Comparison of ENCODE assay signal across 10 cellular contexts in the genomic region with DNA sequence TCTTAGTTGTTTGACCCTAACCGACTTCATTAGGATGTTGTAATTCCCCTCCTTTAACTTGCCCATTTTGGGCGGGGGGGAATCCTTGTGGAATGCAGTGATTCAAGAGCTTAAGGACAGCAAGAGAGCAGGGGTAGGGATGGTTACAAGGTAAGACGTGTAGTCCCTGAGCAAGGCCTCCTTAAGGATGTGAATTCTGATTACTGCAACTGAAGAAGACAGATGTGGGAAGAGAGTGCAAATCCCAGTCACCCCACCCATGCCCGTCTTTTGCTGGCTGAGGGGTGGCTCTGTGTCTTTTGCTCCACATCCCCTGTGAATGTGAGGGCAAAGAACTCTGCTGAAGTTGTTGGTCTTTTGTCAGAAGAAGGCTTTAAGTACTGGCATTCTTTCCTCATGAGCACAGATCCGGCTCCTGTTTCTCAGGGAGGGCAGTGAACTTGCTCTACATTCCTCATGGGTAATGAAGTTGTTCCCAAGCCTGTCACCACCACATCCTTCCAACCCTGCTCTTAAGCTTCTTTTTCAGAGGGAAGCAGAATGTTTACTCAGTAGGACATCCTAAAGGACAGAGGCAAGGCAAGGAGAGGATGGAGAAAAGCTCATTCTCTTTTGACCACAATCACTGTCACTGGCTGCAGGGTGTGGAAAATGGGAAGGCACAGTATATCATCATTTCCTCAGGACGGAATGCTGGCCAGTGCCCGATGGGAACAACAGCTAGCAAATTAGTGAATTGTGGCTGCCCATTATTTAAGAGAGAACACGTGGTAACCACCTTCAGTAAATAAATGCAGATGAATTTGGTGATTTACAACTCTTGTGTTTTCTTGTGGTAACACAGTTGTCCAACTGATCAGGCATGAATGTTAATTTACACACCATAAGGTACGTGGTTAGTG.
DNase-seq lines count a peak whose midpoint lies in the region; ATAC-seq and TF ChIP-seq lines count a peak whose summit lies in the region.
"Had no signal": no experiment of that assay in that cellular context is flagged by ENCODE, and none has a peak within 500 bp of the region (broad histone marks: within the 10 kb centered on the region; RNA-seq: fewer than 3 reads in every experiment).

No MANE protein-coding gene starts in this region.

- no CpG with 5 or more reads among the region's 9 CpGs for WGBS in trophoblast cell (ENCODE audit: extremely low coverage, insufficient coverage, insufficient read length)
- 65 to 67% methylated on average over 9 of the region's 9 CpGs for WGBS in testis, 2 donors

- H3K27ac ChIP-seq in SJSA1 (peak overlapping the region; percentile 97), trophoblast cell (ENCODE audit: low read depth, low read length) (peak overlapping the region; percentile 86), testis (no peak overlapping the region)

- H3K36me3 ChIP-seq in SJSA1: no peaks in the 10 kb centered on the region
- peaks cover 6 to 11% of the 10 kb centered on the region in 2 experiments for H3K36me3 ChIP-seq in trophoblast cell (ENCODE audit: control insufficient read depth in 1 of 2, insufficient read depth in 2 of 2, low read length in 2 of 2)
- H3K36me3 ChIP-seq in testis (ENCODE audit: low read depth, missing control alignments): no peaks in the 10 kb centered on the region

- H3K27me3 ChIP-seq in SJSA1 (replicated peaks) (no peaks in the 10 kb centered on the region), trophoblast cell (ENCODE audit: insufficient read depth, low read length) (no peaks in the 10 kb centered on the region), testis (no peaks in the 10 kb centered on the region)

- H3K23ac ChIP-seq in trophoblast cell (ENCODE audit: low read length): no peak overlapping the region

- peaks cover 6% of the 10 kb centered on the region for H3K79me1 ChIP-seq in trophoblast cell (ENCODE audit: low read length)

- H2AFZ ChIP-seq in trophoblast cell (ENCODE audit: insufficient read depth, low read length, poor library complexity): no peak overlapping the region

- H3K79me2 ChIP-seq in trophoblast cell (ENCODE audit: control insufficient read depth, insufficient read depth, low read length, poor library complexity): peaks cover 5% of the 10 kb centered on the region

- H3K14ac ChIP-seq in trophoblast cell (ENCODE audit: low read length): no peak overlapping the region

- H4K91ac ChIP-seq in trophoblast cell (ENCODE audit: low read depth, low read length): no peak overlapping the region

- no peak overlapping the region for H4K8ac ChIP-seq in trophoblast cell (ENCODE audit: low read depth, low read length)

- H3K9me3 ChIP-seq in SJSA1 (replicated peaks) (no peaks in the 10 kb centered on the region), trophoblast cell (ENCODE audit: insufficient read depth, low read depth, low read length) (no peaks in the 10 kb centered on the region), testis (no peaks in the 10 kb centered on the region)

- peak; percentile 94 for DNase-seq in Daoy (ENCODE audit: low read depth)
- peak; percentile 81 to 87 for DNase-seq in SJSA1 (ENCODE audit: low read depth in 1 of 2, low spot score in 2 of 2)
- peak; percentile 97 to 98 for DNase-seq in foreskin fibroblast
- DNase-seq in trophoblast cell: peak; percentile 59 to 71
- no peak for DNase-seq in posterior vena cava (ENCODE audit: low spot score)
- no peak for DNase-seq in testis
- DNase-seq in stimulated activated CD4-positive, alpha-beta T cell treated with anti-CD3 and anti-CD28 coated beads, Interleukin-2, amount 100 ng/mL, for 48 hours: no peak
- DNase-seq: GDM1 had no signal

- TF ChIP-seq POLR2A in testis (IDR thresholded peaks at IDR 0.05): no peak

- no peak overlapping the region for H3K9ac ChIP-seq in trophoblast cell (ENCODE audit: low read length)

- no peak for ATAC-seq in stimulated activated memory B cell treated with anti-CD40 and anti-IgM and Interleukin-4, amounts not matched to agents 10 μg/mL and 1 μg/mL and 100 μg/mL, for 72 hours

- H3K4me1 Mint-ChIP-seq in stimulated activated memory B cell treated with anti-CD40 and anti-IgM and Interleukin-4, amounts not matched to agents 10 μg/mL and 1 μg/mL and 100 μg/mL, for 72 hours: no peaks in the 10 kb centered on the region

- H3K4ac ChIP-seq in trophoblast cell (ENCODE audit: low read depth, low read length): peak overlapping the region; percentile 15

- H4K12ac ChIP-seq in trophoblast cell (ENCODE audit: low read depth, low read length): no peak overlapping the region

- H3K4me3 Mint-ChIP-seq in stimulated activated memory B cell treated with anti-CD40 and anti-IgM and Interleukin-4, amounts not matched to agents 10 μg/mL and 1 μg/mL and 100 μg/mL, for 72 hours: no peak overlapping the region

- H3K4me1 ChIP-seq in SJSA1 (replicated peaks): peaks cover 37% of the 10 kb centered on the region
- peaks cover 13 to 17% of the 10 kb centered on the region in 2 experiments for H3K4me1 ChIP-seq in trophoblast cell (ENCODE audit: control insufficient read depth in 1 of 2, insufficient read depth in 2 of 2, low read length in 2 of 2)
- H3K4me1 ChIP-seq in testis: no peaks in the 10 kb centered on the region

- intact Hi-C loops in posterior vena cava (cut with DNase I) (no loop called here), testis (cut with DNase I; ENCODE audit: low total_unique reads) (no loop called here)

- H3K9me3 Mint-ChIP-seq in stimulated activated memory B cell treated with anti-CD40 and anti-IgM and Interleukin-4, amounts not matched to agents 10 μg/mL and 1 μg/mL and 100 μg/mL, for 72 hours: no peaks in the 10 kb centered on the region

- no peak overlapping the region for H3K18ac ChIP-seq in trophoblast cell (ENCODE audit: low read length)

- H3K4me3 ChIP-seq in SJSA1 (no peak overlapping the region), foreskin fibroblast (ENCODE audit: low read depth in 1 of 2, low read length in 2 of 2) (peak overlapping the region in 1 of 2 donors; percentile 2), trophoblast cell (ENCODE audit: low read depth, low read length) (no peak overlapping the region), testis (no peak overlapping the region)
- H3K4me3 ChIP-seq: K562 had no signal

- H2BK120ac ChIP-seq in trophoblast cell (ENCODE audit: insufficient read depth, low read length, poor library complexity): no peak overlapping the region

- no peak overlapping the region for H2BK5ac ChIP-seq in trophoblast cell (ENCODE audit: low read depth, low read length, poor library complexity)

- no peaks in the 10 kb centered on the region for H3K36me3 Mint-ChIP-seq in stimulated activated memory B cell treated with anti-CD40 and anti-IgM and Interleukin-4, amounts not matched to agents 10 μg/mL and 1 μg/mL and 100 μg/mL, for 72 hours

- peak overlapping the region; percentile 61 for H3K4me2 ChIP-seq in trophoblast cell (ENCODE audit: low read length)

- H2AK5ac ChIP-seq in trophoblast cell (ENCODE audit: low read length): no peak overlapping the region

- H3K27ac Mint-ChIP-seq in stimulated activated memory B cell treated with anti-CD40 and anti-IgM and Interleukin-4, amounts not matched to agents 10 μg/mL and 1 μg/mL and 100 μg/mL, for 72 hours: no peak overlapping the region

- H2BK12ac ChIP-seq in trophoblast cell (ENCODE audit: low read length): no peak overlapping the region

- TF ChIP-seq CTCF in foreskin fibroblast (IDR thresholded peaks at IDR 0.05; ENCODE audit: low read depth, low read length) (no peak), testis (IDR thresholded peaks at IDR 0.05) (no peak)

- peaks cover 8% of the 10 kb centered on the region for H3K27me3 Mint-ChIP-seq in stimulated activated memory B cell treated with anti-CD40 and anti-IgM and Interleukin-4, amounts not matched to agents 10 μg/mL and 1 μg/mL and 100 μg/mL, for 72 hours

Comparison
In these comparisons a context has a peak if more than half of its experiments do, and no peak if none do; other contexts are left out.
1. DNase-seq: peak in Daoy (single experiment), SJSA1 (2 of 2), foreskin fibroblast (2 of 2) and trophoblast cell (2 of 2); none in posterior vena cava (single experiment), testis (single experiment) and stimulated activated CD4-positive, alpha-beta T cell treated with anti-CD3 and anti-CD28 coated beads, Interleukin-2, amount 100 ng/mL, for 48 hours (0 of 2).
2. H3K27ac ChIP-seq: peak in SJSA1 (single experiment) and trophoblast cell (single experiment); none in testis (0 of 2).